1 cellular context compared by ENCODE assay signal in the genomic region with DNA sequence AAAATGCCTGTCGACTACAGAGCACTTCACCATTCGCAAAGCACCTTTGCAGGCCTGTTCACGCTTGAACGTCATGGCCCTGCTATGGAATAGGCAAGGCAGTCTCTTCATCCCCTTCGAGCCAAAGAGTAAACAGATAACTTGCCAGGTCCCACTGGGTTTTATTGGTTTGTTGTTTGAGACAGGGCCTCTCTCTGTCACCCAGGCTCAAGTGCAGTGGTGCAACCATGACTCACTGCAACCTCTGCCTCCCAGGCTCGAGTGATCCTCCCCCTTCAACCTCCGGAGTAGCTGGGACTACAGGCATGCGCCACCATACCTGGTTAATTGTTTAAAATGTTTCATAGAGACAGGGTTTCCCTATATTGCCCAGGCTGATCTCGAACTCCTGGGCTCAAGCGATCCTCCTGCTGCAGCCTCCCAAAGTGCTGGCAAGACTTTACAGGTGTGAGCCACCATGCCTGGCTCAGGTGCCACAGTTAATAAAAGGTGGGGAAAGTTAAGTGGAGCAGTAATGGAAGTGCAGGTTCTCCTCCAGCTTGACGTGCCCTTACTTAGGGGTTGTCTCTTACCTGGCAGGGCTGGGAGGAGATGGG.
TF ChIP-seq lines count a peak whose summit lies in the region.

No MANE protein-coding gene starts in this region.

TF ChIP-seq in H1, 55 proteins besides CTCF, POLR2A, EP300 and RAD21:
- TF ChIP-seq EGR1 (IDR thresholded peaks at IDR 0.05; ENCODE audit: borderline replicate concordance, low read depth, low read length) (no peak), CHD1 (IDR thresholded peaks at IDR 0.05; ENCODE audit: low read depth, low read length) (no peak), TEAD4 (IDR thresholded peaks at IDR 0.05; ENCODE audit: low read depth, low read length) (no peak), GTF2F1 (IDR thresholded peaks at IDR 0.05; ENCODE audit: borderline replicate concordance, low read depth, low read length) (no peak), BACH1 (IDR thresholded peaks at IDR 0.05; ENCODE audit: low read length) (no peak), CTBP2 (IDR thresholded peaks at IDR 0.05; ENCODE audit: borderline replicate concordance, insufficient read depth, insufficient read length, low read length) (no peak), TCF12 (IDR thresholded peaks at IDR 0.05; ENCODE audit: low read depth, low read length) (no peak), CBX8 (IDR thresholded peaks at IDR 0.05; ENCODE audit: borderline replicate concordance, low read depth, low read length) (no peak), SP2 (IDR thresholded peaks at IDR 0.05; ENCODE audit: low read length) (no peak)
